7 cellular contexts compared by ENCODE assay signal in genomic region chr2:241373906-241374305, GRCh38. TPM values are rescaled to one million over a fixed set of nuclear protein-coding genes. Genes with fewer than 3 reads are reported as not detected.
A peak's percentile ranks its signal among the peaks of the same experiment; 100 is the strongest.
DNase-seq lines count a peak whose midpoint lies in the region; ATAC-seq, FAIRE-seq and TF ChIP-seq lines count a peak whose summit lies in the region.
"Not testable (repeated sequence)": the region's sequence is repeated elsewhere in the genome, so short reads cannot be mapped to it uniquely, and the experiment has no call there.

No MANE protein-coding gene starts in this region.

- not testable (repeated sequence) for H4K8ac ChIP-seq in trophoblast cell (ENCODE audit: low read depth, low read length)

- not testable (repeated sequence) for TF ChIP-seq EP300 in HepG2 (IDR thresholded peaks at IDR 0.05; ENCODE audit: low read depth in 2 of 2, low read length in 2 of 2); HepG2 (CRISPR knock-in tag; IDR thresholded peaks at IDR 0.05; ENCODE audit: borderline replicate concordance); stomach (IDR thresholded peaks at IDR 0.05)

- not testable (repeated sequence) for FAIRE-seq in HepG2 (lab: Jason Lieb, UNC)

- not testable (repeated sequence) for H3K4me3 ChIP-seq in KMS-11 (IDR thresholded peaks at IDR 0.05; ENCODE audit: insufficient read depth, low read depth, low read length); Panc1 (ENCODE audit: low read depth in 2 of 2, low read length in 2 of 2); colonic mucosa; HepG2 (replicated peaks in 1 of 3; ENCODE audit: insufficient read depth in 1 of 3, low read depth in 2 of 3, low read length in 3 of 3); trophoblast cell (ENCODE audit: low read depth, low read length); stomach

- not testable (repeated sequence) for H3K9me3 ChIP-seq in Panc1 (ENCODE audit: control insufficient read depth, insufficient read depth, low read depth, low read length); colonic mucosa; HepG2 (ENCODE audit: low read length); trophoblast cell (ENCODE audit: insufficient read depth, low read depth, low read length); stomach

- not testable (repeated sequence) for H3K27me3 Mint-ChIP-seq in Calu3 (ENCODE audit: unreplicated experiment)

- H3K27me3 ChIP-seq in KMS-11 (ENCODE audit: insufficient read depth, low read depth); Panc1 (ENCODE audit: control insufficient read depth, insufficient read depth, low read length); colonic mucosa; HepG2 (ENCODE audit: control insufficient read depth in 1 of 2, insufficient read depth in 2 of 2, low read length in 2 of 2); trophoblast cell (ENCODE audit: insufficient read depth, low read length); stomach: not testable (repeated sequence)

- peak overlapping the region; percentile 89 for H3K4me2 ChIP-seq in KMS-11
- not testable (repeated sequence) for H3K4me2 ChIP-seq in HepG2 (ENCODE audit: low read depth, low read length); trophoblast cell (ENCODE audit: low read length)

- not testable (repeated sequence) for H2AK5ac ChIP-seq in trophoblast cell (ENCODE audit: low read length)

- peaks cover 71% of the 10 kb centered on the region for H3K4me1 Mint-ChIP-seq in Calu3 (ENCODE audit: low read depth, unreplicated experiment)

- peak overlapping the region; percentile 60 for H3K4me3 Mint-ChIP-seq in Calu3 (ENCODE audit: low read depth, unreplicated experiment)

- TF ChIP-seq POLR2A in HepG2 (IDR thresholded peaks at IDR 0.05; ENCODE audit: insufficient read depth in 1 of 2, low read depth in 2 of 2, low read length in 2 of 2); stomach (IDR thresholded peaks at IDR 0.05): not testable (repeated sequence)

- intact Hi-C loops in Calu3 (cut with micrococcal nuclease; ENCODE audit: unreplicated experiment), result loop anchor here (2.0 kb wide), 1 partner anchor 15 kb away; no protein-coding TSS in a partner anchor
- intact Hi-C loops in Panc1 (cut with micrococcal nuclease; ENCODE audit: unreplicated experiment); colonic mucosa (cut with DNase I); HepG2 (cut with micrococcal nuclease; ENCODE audit: unreplicated experiment); stomach (cut with DNase I; ENCODE audit: low total_unique reads): not testable (repeated sequence)

- not testable (repeated sequence) for H2BK5ac ChIP-seq in trophoblast cell (ENCODE audit: low read depth, low read length, poor library complexity)

- H3K23ac ChIP-seq in trophoblast cell (ENCODE audit: low read length), result not testable (repeated sequence)

- not testable (repeated sequence) for H2AFZ ChIP-seq in KMS-11 (ENCODE audit: low read depth); HepG2 (ENCODE audit: low read length); trophoblast cell (ENCODE audit: insufficient read depth, low read length, poor library complexity)

- CTCF ChIA-PET in Calu3 (lab: Charles Lee), result interaction anchor here (0.6 to 2.6 kb wide), 4 partner anchors 10 to 113 kb away, joined by 3 to 11 read pairs (median 6); no protein-coding TSS in a partner anchor
- CTCF ChIA-PET in Panc1 (lab: Charles Lee); HepG2 (lab: Yijun Ruan, JAX; ENCODE audit: low intra/inter-chr PET ratio, low total read pairs): not testable (repeated sequence)

- not testable (repeated sequence) for TF ChIP-seq CTCF in Calu3 (IDR thresholded peaks at IDR 0.05; ENCODE audit: unreplicated experiment); KMS-11 (conservative IDR thresholded peaks at IDR 0.05; ENCODE audit: low read depth, low read length); Panc1 (IDR thresholded peaks at IDR 0.05); colonic mucosa (IDR thresholded peaks at IDR 0.05); HepG2 (CRISPR knock-in tag; IDR thresholded peaks at IDR 0.05); stomach (IDR thresholded peaks at IDR 0.05)

- BruUV-seq in Calu3 (replicated peaks; lab: Mats Ljungman, UMichigan); HepG2 (replicated peaks; lab: Mats Ljungman, UMichigan): not testable (repeated sequence)
- TSS peak; percentile 23 for BruUV-seq in Panc1 (replicated peaks; lab: Mats Ljungman, UMichigan)

- peaks cover 13% of the 10 kb centered on the region for H3K36me3 Mint-ChIP-seq in Calu3 (ENCODE audit: insufficient read depth, unreplicated experiment)

- not testable (repeated sequence) for H2BK120ac ChIP-seq in trophoblast cell (ENCODE audit: insufficient read depth, low read length, poor library complexity)

- peak overlapping the region; percentile 35 for H2BK12ac ChIP-seq in trophoblast cell (ENCODE audit: low read length)

- H3K9ac ChIP-seq in KMS-11; HepG2 (ENCODE audit: insufficient read depth, low read depth, low read length); trophoblast cell (ENCODE audit: low read length): not testable (repeated sequence)
- H3K9ac ChIP-seq in colonic mucosa (ENCODE audit: low read depth in 2 of 2, low read length in 2 of 2), result peak overlapping the region in 1 of 2 donors; percentile 80

- not testable (repeated sequence) for H3K14ac ChIP-seq in trophoblast cell (ENCODE audit: low read length)

- WGBS in HepG2 (ENCODE audit: low lambda C conversion rate), result 93% methylated on average over 6 of the region's 6 CpGs
- WGBS in trophoblast cell (ENCODE audit: extremely low coverage, insufficient coverage, insufficient read length), result no CpG with 5 or more reads among the region's 6 CpGs
- WGBS in stomach, 5 donors, result 66 to 85% (median 75%) methylated on average over 6 of the region's 6 CpGs

- not testable (repeated sequence) for TF ChIP-seq RAD21 in HepG2 (CRISPR knock-in tag; IDR thresholded peaks at IDR 0.05)

- H4K12ac ChIP-seq in trophoblast cell (ENCODE audit: low read depth, low read length), result not testable (repeated sequence)

- H3K9me3 Mint-ChIP-seq in Calu3 (ENCODE audit: low read depth, unreplicated experiment), result not testable (repeated sequence)

- peak overlapping the region; percentile 42 for H4K91ac ChIP-seq in trophoblast cell (ENCODE audit: low read depth, low read length)

- not testable (repeated sequence) for H3K79me1 ChIP-seq in trophoblast cell (ENCODE audit: low read length)

- H3K36me3 ChIP-seq in KMS-11 (ENCODE audit: insufficient read depth); Panc1 (ENCODE audit: control insufficient read depth, insufficient read depth, low read length); colonic mucosa; trophoblast cell (ENCODE audit: control insufficient read depth in 1 of 2, insufficient read depth in 2 of 2, low read length in 2 of 2): not testable (repeated sequence)
- H3K36me3 ChIP-seq in HepG2 (replicated peaks in 1 of 2; ENCODE audit: control insufficient read depth in 1 of 2, insufficient read depth in 2 of 2, low read length in 2 of 2) (peaks cover 3 to 22% of the 10 kb centered on the region in 2 experiments; a peak in 4 of 5 replicates), stomach (peaks cover 0 to 20% (median 14%) of the 10 kb centered on the region in 4 donors)

- not testable (repeated sequence) for H3K4ac ChIP-seq in trophoblast cell (ENCODE audit: low read depth, low read length)

- not testable (repeated sequence) for H4K20me1 ChIP-seq in KMS-11 (ENCODE audit: insufficient read depth); HepG2 (ENCODE audit: insufficient read depth, low read length)

- H3K27ac Mint-ChIP-seq in Calu3 (ENCODE audit: unreplicated experiment), result peak overlapping the region; percentile 91

- H3K79me2 ChIP-seq in KMS-11 (ENCODE audit: insufficient read depth, low read depth) (peaks cover 55% of the 10 kb centered on the region; the same call in 1 of the 2 replicates), HepG2 (ENCODE audit: insufficient read depth, low read length) (peaks cover 56% of the 10 kb centered on the region)
- H3K79me2 ChIP-seq in trophoblast cell (ENCODE audit: control insufficient read depth, insufficient read depth, low read length, poor library complexity), result not testable (repeated sequence)

- not testable (repeated sequence) for H3K27ac ChIP-seq in KMS-11; Panc1 (ENCODE audit: low read length); HepG2 (ENCODE audit: extremely low read length, insufficient read depth, low read length); trophoblast cell (ENCODE audit: low read depth, low read length)
- H3K27ac ChIP-seq in colonic mucosa (peak overlapping the region; percentile 88), stomach (peak overlapping the region; percentile 32 to 84 (median 80))

- POLR2A ChIA-PET in Panc1 (lab: Charles Lee), result not testable (repeated sequence)
- POLR2A ChIA-PET in HepG2 (lab: Yijun Ruan, JAX), result interaction anchor here (0.9 to 1.2 kb wide), 4 partner anchors 14 to 59 kb away, joined by 3 to 7 read pairs (median 4); partner anchors contain the start of gene SEPTIN2

- in situ Hi-C loops in Panc1 (cut with HindIII; ENCODE audit: low pct_unique_long_range_greater_than_20kb, low sequenced_read_pairs); HepG2 (cut with HindIII; ENCODE audit: extremely low pct_ligation_motif_present, low pct_unique_long_range_greater_than_20kb): not testable (repeated sequence)

- not testable (repeated sequence) for DNase-seq in Calu3; Panc1 (ENCODE audit: low read depth, low spot score); colonic mucosa; HepG2 (ENCODE audit: low spot score); trophoblast cell; stomach

- not testable (repeated sequence) for ATAC-seq in Panc1, HepG2

- H3K4me1 ChIP-seq in KMS-11 (ENCODE audit: low read depth, poor library complexity, severe bottlenecking) (peaks cover 71% of the 10 kb centered on the region), colonic mucosa (peaks cover 31% of the 10 kb centered on the region), HepG2 (ENCODE audit: insufficient read depth, low read length) (peaks cover 52% of the 10 kb centered on the region), trophoblast cell (ENCODE audit: control insufficient read depth in 1 of 2, insufficient read depth in 2 of 2, low read length in 2 of 2) (peaks cover 10 to 11% of the 10 kb centered on the region in 2 experiments), stomach (peaks cover 20 to 83% (median 48%) of the 10 kb centered on the region in 4 donors)
- not testable (repeated sequence) for H3K4me1 ChIP-seq in Panc1 (ENCODE audit: control insufficient read depth, insufficient read depth, low read length)

- H3K18ac ChIP-seq in trophoblast cell (ENCODE audit: low read length), result not testable (repeated sequence)

RNA-seq across cellular contexts. Expression of gene FARP2, which starts 17.8 kb away (rescaled TPM):
- total RNA-seq in Calu3 (2022), result 59.0 and 67.7 TPM in 2 replicates
- total RNA-seq in Panc1 (2021; ENCODE audit: unreplicated experiment), result 80.3 TPM
- 36.6 TPM for polyA plus RNA-seq in Panc1 (2012; ENCODE audit: insufficient read length)
- 100 to 1,000 TPM; 107 to 122 TPM for total RNA-seq in colonic mucosa
- total RNA-seq in HepG2 (2016; rRNA removed; fragmentation: Illumina TruSeq; extraction: Trizol), result 43.3 and 45.4 TPM in 2 replicates
- total RNA-seq in HepG2 (2016; cell fraction: cytosol; rRNA removed; fragmentation: Illumina TruSeq; extraction: Trizol; ENCODE audit: low read depth), result 60.7 and 66.0 TPM in 2 replicates
- 39.9 and 41.1 TPM in 2 replicates for total RNA-seq in HepG2 (2016; cell fraction: insoluble cytoplasmic fraction; rRNA removed; fragmentation: Illumina TruSeq; extraction: Trizol)
- total RNA-seq in HepG2 (2016; cell fraction: membrane; rRNA removed; fragmentation: Illumina TruSeq; extraction: Trizol), result 26.8 and 27.2 TPM in 2 replicates
- 40.7 and 47.5 TPM in 2 replicates for total RNA-seq in HepG2 (2016; cell fraction: nucleus; rRNA removed; fragmentation: Illumina TruSeq; extraction: Trizol)
- polyA plus RNA-seq in HepG2 (2011; rRNA removed), result 28.0 and 29.5 TPM in 2 replicates
- 14.2 and 16.0 TPM in 2 replicates for polyA plus RNA-seq in HepG2 (2011; cell fraction: cytosol; rRNA removed)
- 67.3 and 75.5 TPM in 2 replicates for polyA plus RNA-seq in HepG2 (2011; cell fraction: nucleus; rRNA removed)
- 28.7 and 33.3 TPM in 2 replicates for polyA plus RNA-seq in HepG2 (2012)
- polyA plus RNA-seq in HepG2 (2016; cell fraction: cytosol; fragmentation: Illumina TruSeq; extraction: Trizol; ENCODE audit: low read depth), result 3.3 and 4.4 TPM in 2 replicates
- polyA plus RNA-seq in HepG2 (2016; cell fraction: insoluble cytoplasmic fraction; fragmentation: Illumina TruSeq; extraction: Trizol; ENCODE audit: low read depth), result 24.1 and 27.0 TPM in 2 replicates
- polyA plus RNA-seq in HepG2 (2016; cell fraction: membrane; fragmentation: Illumina TruSeq; extraction: Trizol; ENCODE audit: low read depth), result 6.7 and 9.3 TPM in 2 replicates
- 43.0 and 49.1 TPM in 2 replicates for polyA plus RNA-seq in HepG2 (2016; cell fraction: nucleus; fragmentation: Illumina TruSeq; extraction: Trizol; ENCODE audit: insufficient read depth, low read depth)
- 62.3 and 67.5 TPM in 2 replicates for polyA minus RNA-seq in HepG2 (2011; rRNA and poly(A)+ RNA removed; ENCODE audit: low replicate concordance)
- polyA minus RNA-seq in HepG2 (2011; cell fraction: cytosol; rRNA and poly(A)+ RNA removed), result 23.7 and 25.8 TPM in 2 replicates
- 56.9 and 62.9 TPM in 2 replicates for polyA minus RNA-seq in HepG2 (2011; cell fraction: nucleus; rRNA and poly(A)+ RNA removed)
- polyA plus RNA-seq in trophoblast cell (2013), result 20.0 and 20.1 TPM in 2 replicates
- 100 to 1,000 TPM in 3 of 5 donors, 10 to 100 TPM in 2; 54.2 to 260 (median 108) TPM for total RNA-seq in stomach
- polyA plus RNA-seq in stomach, result 10 to 100 TPM; 15.8 to 35.6 (median 20.0) TPM

RNA-seq across cellular contexts. Expression of gene SEPTIN2, which starts 58.2 kb away (rescaled TPM):
- total RNA-seq in Calu3 (2022) (413 and 445 TPM in 2 replicates), Panc1 (2021; ENCODE audit: unreplicated experiment) (303 TPM), colonic mucosa (100 to 1,000 TPM; 196 to 244 TPM), HepG2 (2016; rRNA removed; fragmentation: Illumina TruSeq; extraction: Trizol) (493 and 750 TPM in 2 replicates), stomach (100 to 1,000 TPM in 4 of 5 donors, 10 to 100 TPM in 1; 88.7 to 603 (median 272) TPM)
- 243 TPM for polyA plus RNA-seq in Panc1 (2012; ENCODE audit: insufficient read length)
- 68.0 and 78.0 TPM in 2 replicates for total RNA-seq in HepG2 (2016; cell fraction: cytosol; rRNA removed; fragmentation: Illumina TruSeq; extraction: Trizol; ENCODE audit: low read depth)
- total RNA-seq in HepG2 (2016; cell fraction: insoluble cytoplasmic fraction; rRNA removed; fragmentation: Illumina TruSeq; extraction: Trizol), result 485 and 732 TPM in 2 replicates
- 155 and 168 TPM in 2 replicates for total RNA-seq in HepG2 (2016; cell fraction: membrane; rRNA removed; fragmentation: Illumina TruSeq; extraction: Trizol)
- total RNA-seq in HepG2 (2016; cell fraction: nucleus; rRNA removed; fragmentation: Illumina TruSeq; extraction: Trizol), result 303 and 351 TPM in 2 replicates
- polyA plus RNA-seq in HepG2 (2011; rRNA removed) (579 and 733 TPM in 2 replicates), stomach (100 to 1,000 TPM; 104 to 169 (median 164) TPM)
- polyA plus RNA-seq in HepG2 (2011; cell fraction: cytosol; rRNA removed), result 208 and 366 TPM in 2 replicates
- polyA plus RNA-seq in HepG2 (2011; cell fraction: nucleus; rRNA removed), result 383 and 475 TPM in 2 replicates
- polyA plus RNA-seq in HepG2 (2012), result 320 and 513 TPM in 2 replicates
- polyA plus RNA-seq in HepG2 (2016; cell fraction: cytosol; fragmentation: Illumina TruSeq; extraction: Trizol; ENCODE audit: low read depth), result 35.1 and 36.8 TPM in 2 replicates
- 746 and 761 TPM in 2 replicates for polyA plus RNA-seq in HepG2 (2016; cell fraction: insoluble cytoplasmic fraction; fragmentation: Illumina TruSeq; extraction: Trizol; ENCODE audit: low read depth)
- polyA plus RNA-seq in HepG2 (2016; cell fraction: membrane; fragmentation: Illumina TruSeq; extraction: Trizol; ENCODE audit: low read depth), result 102 and 104 TPM in 2 replicates
- 515 and 562 TPM in 2 replicates for polyA plus RNA-seq in HepG2 (2016; cell fraction: nucleus; fragmentation: Illumina TruSeq; extraction: Trizol; ENCODE audit: insufficient read depth, low read depth)
- 234 and 609 TPM in 2 replicates for polyA minus RNA-seq in HepG2 (2011; rRNA and poly(A)+ RNA removed; ENCODE audit: low replicate concordance)
- 218 and 237 TPM in 2 replicates for polyA minus RNA-seq in HepG2 (2011; cell fraction: cytosol; rRNA and poly(A)+ RNA removed)
- polyA minus RNA-seq in HepG2 (2011; cell fraction: nucleus; rRNA and poly(A)+ RNA removed), result 446 and 458 TPM in 2 replicates
- polyA plus RNA-seq in trophoblast cell (2013), result 334 and 340 TPM in 2 replicates

RNA-seq across cellular contexts. Expression of gene HDLBP, which starts 58.4 kb away (rescaled TPM):
- total RNA-seq in Calu3 (2022) (429 and 493 TPM in 2 replicates), Panc1 (2021; ENCODE audit: unreplicated experiment) (656 TPM), colonic mucosa (100 to 1,000 TPM; 483 to 625 TPM), HepG2 (2016; rRNA removed; fragmentation: Illumina TruSeq; extraction: Trizol) (707 and 912 TPM in 2 replicates), stomach (100 to 1,000 TPM; 350 to 752 (median 530) TPM)
- 717 TPM for polyA plus RNA-seq in Panc1 (2012; ENCODE audit: insufficient read length)
- total RNA-seq in HepG2 (2016; cell fraction: cytosol; rRNA removed; fragmentation: Illumina TruSeq; extraction: Trizol; ENCODE audit: low read depth), result 195 and 216 TPM in 2 replicates
- 687 and 831 TPM in 2 replicates for total RNA-seq in HepG2 (2016; cell fraction: insoluble cytoplasmic fraction; rRNA removed; fragmentation: Illumina TruSeq; extraction: Trizol)
- 620 and 676 TPM in 2 replicates for total RNA-seq in HepG2 (2016; cell fraction: membrane; rRNA removed; fragmentation: Illumina TruSeq; extraction: Trizol)
- total RNA-seq in HepG2 (2016; cell fraction: nucleus; rRNA removed; fragmentation: Illumina TruSeq; extraction: Trizol), result 437 and 494 TPM in 2 replicates
- polyA plus RNA-seq in HepG2 (2011; rRNA removed) (434 and 464 TPM in 2 replicates), stomach (100 to 1,000 TPM; 171 to 207 (median 173) TPM)
- polyA plus RNA-seq in HepG2 (2011; cell fraction: cytosol; rRNA removed), result 419 and 448 TPM in 2 replicates
- polyA plus RNA-seq in HepG2 (2011; cell fraction: nucleus; rRNA removed), result 618 and 764 TPM in 2 replicates
- polyA plus RNA-seq in HepG2 (2012), result 461 and 517 TPM in 2 replicates
- polyA plus RNA-seq in HepG2 (2016; cell fraction: cytosol; fragmentation: Illumina TruSeq; extraction: Trizol; ENCODE audit: low read depth), result 179 and 188 TPM in 2 replicates
- 695 and 895 TPM in 2 replicates for polyA plus RNA-seq in HepG2 (2016; cell fraction: insoluble cytoplasmic fraction; fragmentation: Illumina TruSeq; extraction: Trizol; ENCODE audit: low read depth)
- 483 and 563 TPM in 2 replicates for polyA plus RNA-seq in HepG2 (2016; cell fraction: membrane; fragmentation: Illumina TruSeq; extraction: Trizol; ENCODE audit: low read depth)
- 674 and 742 TPM in 2 replicates for polyA plus RNA-seq in HepG2 (2016; cell fraction: nucleus; fragmentation: Illumina TruSeq; extraction: Trizol; ENCODE audit: insufficient read depth, low read depth)
- polyA minus RNA-seq in HepG2 (2011; rRNA and poly(A)+ RNA removed; ENCODE audit: low replicate concordance), result 303 and 643 TPM in 2 replicates
- 590 and 596 TPM in 2 replicates for polyA minus RNA-seq in HepG2 (2011; cell fraction: cytosol; rRNA and poly(A)+ RNA removed)
- 603 and 678 TPM in 2 replicates for polyA minus RNA-seq in HepG2 (2011; cell fraction: nucleus; rRNA and poly(A)+ RNA removed)
- 771 and 822 TPM in 2 replicates for polyA plus RNA-seq in trophoblast cell (2013)
